In the genomic region with DNA sequence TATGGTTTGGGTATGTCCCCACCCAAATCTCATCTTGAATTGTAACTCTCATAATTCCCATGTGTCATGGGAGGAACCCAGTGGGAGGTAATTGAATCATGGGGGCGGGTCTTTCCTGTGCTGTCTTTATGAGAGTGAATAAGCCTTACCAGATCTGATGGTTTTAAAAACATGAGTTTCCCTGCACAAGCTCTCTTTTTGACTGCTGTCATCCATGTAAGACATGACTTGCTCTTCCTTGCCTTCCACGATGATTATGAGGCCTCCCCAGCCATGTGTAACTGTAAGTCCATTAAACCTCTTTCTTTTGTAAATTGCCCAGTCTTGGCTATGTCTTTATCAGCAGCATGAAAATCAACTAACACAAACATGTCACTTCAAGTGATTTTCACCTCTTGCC, we compare ENCODE assay signal across 14 cellular contexts. TPM values are rescaled to one million over a fixed set of nuclear protein-coding genes. Genes with fewer than 3 reads are reported as not detected.
"Had no signal": no experiment of that assay in that cellular context is flagged by ENCODE, and none has a peak within 500 bp of the region (broad histone marks: within the 10 kb centered on the region; RNA-seq: fewer than 3 reads in every experiment).

No MANE protein-coding gene starts in this region.

RNA-seq across cellular contexts. Expression of gene CHRM1, which starts 16.4 kb away (rescaled TPM):
- total RNA-seq: activated B cell treated with CpG ODN at 0.5 μM for 24 hours; activated CD4-positive, alpha-beta memory T cell treated with anti-CD3 and anti-CD28 coated beads for 36 hours; activated CD4-positive, alpha-beta memory T cell treated with anti-CD3 and anti-CD28 coated beads, Interleukin-2, amount 10 ng/mL, durations not matched to agents 7 days and 5 days; activated CD4-positive, alpha-beta T cell treated with anti-CD3 and anti-CD28 coated beads for 36 hours; activated CD4-positive, alpha-beta T cell treated with anti-CD3 and anti-CD28 coated beads, Interleukin-2, amount 10 ng/mL, durations not matched to agents 24 days and 14 days; activated CD4-positive, alpha-beta T cell treated with anti-CD3 and anti-CD28 coated beads, Interleukin-2, amount 10 ng/mL, durations not matched to agents 7 days and 5 days; activated CD8-positive, alpha-beta memory T cell treated with anti-CD3 and anti-CD28 coated beads for 36 hours; activated CD8-positive, alpha-beta memory T cell treated with anti-CD3 and anti-CD28 coated beads, Interleukin-2, amount 10 ng/mL, durations not matched to agents 7 days and 5 days; activated CD8-positive, alpha-beta T cell treated with anti-CD3 and anti-CD28 coated beads for 36 hours; activated CD8-positive, alpha-beta T cell treated with anti-CD3 and anti-CD28 coated beads, Interleukin-2, amount 10 ng/mL, durations not matched to agents 7 days and 5 days; T-helper 1 cell treated with Interleukin-12 subunit alpha and Interleukin-12 subunit beta and Interleukin-4 antibody, amounts not matched to agents 30 ng/mL and 1 ng/mL, for 36 hours; T-helper 17 cell; T-helper 2 cell treated with Interferon-gamma antibody and Interleukin-4, amounts not matched to agents 100 ng/mL and 5 ng/mL, for 36 hours; WTC11 had no signal

RNA-seq across cellular contexts. Expression of gene SLC22A6, which starts 47.2 kb away (rescaled TPM):
- total RNA-seq: activated B cell treated with CpG ODN at 0.5 μM for 24 hours; activated CD4-positive, alpha-beta memory T cell treated with anti-CD3 and anti-CD28 coated beads for 36 hours; activated CD4-positive, alpha-beta memory T cell treated with anti-CD3 and anti-CD28 coated beads, Interleukin-2, amount 10 ng/mL, durations not matched to agents 7 days and 5 days; activated CD4-positive, alpha-beta T cell treated with anti-CD3 and anti-CD28 coated beads for 36 hours; activated CD4-positive, alpha-beta T cell treated with anti-CD3 and anti-CD28 coated beads, Interleukin-2, amount 10 ng/mL, durations not matched to agents 24 days and 14 days; activated CD4-positive, alpha-beta T cell treated with anti-CD3 and anti-CD28 coated beads, Interleukin-2, amount 10 ng/mL, durations not matched to agents 7 days and 5 days; activated CD8-positive, alpha-beta memory T cell treated with anti-CD3 and anti-CD28 coated beads for 36 hours; activated CD8-positive, alpha-beta memory T cell treated with anti-CD3 and anti-CD28 coated beads, Interleukin-2, amount 10 ng/mL, durations not matched to agents 7 days and 5 days; activated CD8-positive, alpha-beta T cell treated with anti-CD3 and anti-CD28 coated beads for 36 hours; activated CD8-positive, alpha-beta T cell treated with anti-CD3 and anti-CD28 coated beads, Interleukin-2, amount 10 ng/mL, durations not matched to agents 7 days and 5 days; T-helper 1 cell treated with Interleukin-12 subunit alpha and Interleukin-12 subunit beta and Interleukin-4 antibody, amounts not matched to agents 30 ng/mL and 1 ng/mL, for 36 hours; T-helper 17 cell; T-helper 2 cell treated with Interferon-gamma antibody and Interleukin-4, amounts not matched to agents 100 ng/mL and 5 ng/mL, for 36 hours; WTC11 had no signal
